Comparison of ENCODE assay signal across 10 cellular contexts in genomic region chr3:20125912-20126311, GRCh38.
A peak's percentile ranks its signal among the peaks of the same experiment; 100 is the strongest.
DNase-seq lines count a peak whose midpoint lies in the region; ATAC-seq and TF ChIP-seq lines count a peak whose summit lies in the region.
"Had no signal": no experiment of that assay in that cellular context is flagged by ENCODE, and none has a peak within 500 bp of the region (broad histone marks: within the 10 kb centered on the region; RNA-seq: fewer than 3 reads in every experiment).

No MANE protein-coding gene starts in this region.

- no peaks in the 10 kb centered on the region for H3K27me3 Mint-ChIP-seq in activated CD4-positive, alpha-beta T cell treated with anti-CD3 and anti-CD28 coated beads, Interleukin-2, amount 10 ng/mL, durations not matched to agents 7 days and 5 days
- H3K27me3 Mint-ChIP-seq in activated CD4-positive, alpha-beta T cell treated with anti-CD3 and anti-CD28 coated beads for 36 hours, result no peaks in the 10 kb centered on the region

- H3K4me3 Mint-ChIP-seq in activated CD4-positive, alpha-beta T cell treated with anti-CD3 and anti-CD28 coated beads, Interleukin-2, amount 10 ng/mL, durations not matched to agents 7 days and 5 days, result no peak overlapping the region
- no peak overlapping the region for H3K4me3 Mint-ChIP-seq in activated CD4-positive, alpha-beta T cell treated with anti-CD3 and anti-CD28 coated beads for 36 hours

- DNase-seq in activated CD4-positive, alpha-beta T cell treated with anti-CD3 and anti-CD28 coated beads, Interleukin-2, amount 10 ng/mL, durations not matched to agents 7 days and 5 days, result no peak
- DNase-seq in activated CD4-positive, alpha-beta T cell treated with anti-CD3 and anti-CD28 coated beads for 36 hours, result no peak
- DNase-seq in SIG-M5 (lab: John Stamatoyannopoulos, UW) (peak; percentile 85), tibial artery (peak; percentile 22 to 65), dermis blood vessel endothelial cell (no peak), ascending aorta (ENCODE audit: low spot score in 2 of 2) (no peak)
- no peak for DNase-seq in activated naive CD4-positive, alpha-beta T cell treated with anti-CD3 and anti-CD28 coated beads, Interleukin-2, amount 50 U/mL, for 16 hours
- DNase-seq: right lobe of liver had no signal

- no peaks in the 10 kb centered on the region for H3K9me3 ChIP-seq in tibial artery
- H3K9me3 ChIP-seq in ascending aorta, result no peaks in the 10 kb centered on the region
- H3K9me3 ChIP-seq: A549, right lobe of liver had no signal

- H3K36me3 ChIP-seq in tibial artery, result peaks cover 40 to 60% (median 48%) of the 10 kb centered on the region in 3 donors
- peaks cover 14 to 53% of the 10 kb centered on the region in 2 donors for H3K36me3 ChIP-seq in ascending aorta

- no peak for ATAC-seq in activated CD4-positive, alpha-beta T cell treated with anti-CD3 and anti-CD28 coated beads for 36 hours
- peak; percentile 100 for ATAC-seq in HG03039 (IDR thresholded peaks at IDR 0.05; ENCODE audit: unreplicated experiment)
- ATAC-seq: A549 had no signal

- H3K27me3 ChIP-seq in tibial artery (no peaks in the 10 kb centered on the region), ascending aorta (no peaks in the 10 kb centered on the region)
- H3K27me3 ChIP-seq: right lobe of liver had no signal

- no peak overlapping the region for H3K27ac ChIP-seq in tibial artery
- no peak overlapping the region for H3K27ac ChIP-seq in ascending aorta
- H3K27ac ChIP-seq: A549, right lobe of liver had no signal

- TF ChIP-seq CTCF in tibial artery (IDR thresholded peaks at IDR 0.05) (no peak), ascending aorta (IDR thresholded peaks at IDR 0.05) (no peak)

- peaks cover 2% of the 10 kb centered on the region for H3K9me3 Mint-ChIP-seq in activated CD4-positive, alpha-beta T cell treated with anti-CD3 and anti-CD28 coated beads, Interleukin-2, amount 10 ng/mL, durations not matched to agents 7 days and 5 days
- H3K9me3 Mint-ChIP-seq in activated CD4-positive, alpha-beta T cell treated with anti-CD3 and anti-CD28 coated beads for 36 hours (ENCODE audit: low read depth), result no peaks in the 10 kb centered on the region

- peaks cover 12% of the 10 kb centered on the region for H3K4me1 Mint-ChIP-seq in activated CD4-positive, alpha-beta T cell treated with anti-CD3 and anti-CD28 coated beads, Interleukin-2, amount 10 ng/mL, durations not matched to agents 7 days and 5 days
- H3K4me1 Mint-ChIP-seq in activated CD4-positive, alpha-beta T cell treated with anti-CD3 and anti-CD28 coated beads for 36 hours, result no peaks in the 10 kb centered on the region

- H3K4me3 ChIP-seq in tibial artery (no peak overlapping the region), ascending aorta (no peak overlapping the region)
- H3K4me3 ChIP-seq: A549, right lobe of liver had no signal

- POLR2A ChIA-PET in activated CD4-positive, alpha-beta T cell treated with anti-CD3 and anti-CD28 coated beads, Interleukin-2, amount 10 ng/mL, durations not matched to agents 7 days and 5 days (lab: Charles Lee), result no interaction called here
- POLR2A ChIA-PET in activated CD4-positive, alpha-beta T cell treated with anti-CD3 and anti-CD28 coated beads for 36 hours (lab: Charles Lee), result no interaction called here

- CTCF ChIA-PET in activated CD4-positive, alpha-beta T cell treated with anti-CD3 and anti-CD28 coated beads, Interleukin-2, amount 10 ng/mL, durations not matched to agents 7 days and 5 days (lab: Charles Lee), result interaction anchor here (1.0 to 1.7 kb wide), 2 partner anchors 10 to 72 kb away, joined by 3 read pairs; no protein-coding TSS in a partner anchor
- CTCF ChIA-PET in activated CD4-positive, alpha-beta T cell treated with anti-CD3 and anti-CD28 coated beads for 36 hours (lab: Charles Lee), result interaction anchor here (0.7 kb wide), 1 partner anchor 33 kb away, joined by 3 read pairs; no protein-coding TSS in a partner anchor

- H3K4me1 ChIP-seq in tibial artery, result no peaks in the 10 kb centered on the region
- no peaks in the 10 kb centered on the region for H3K4me1 ChIP-seq in ascending aorta
- H3K4me1 ChIP-seq: A549 had no signal

- peak overlapping the region; percentile 26 for H3K27ac Mint-ChIP-seq in activated CD4-positive, alpha-beta T cell treated with anti-CD3 and anti-CD28 coated beads, Interleukin-2, amount 10 ng/mL, durations not matched to agents 7 days and 5 days
- H3K27ac Mint-ChIP-seq in activated CD4-positive, alpha-beta T cell treated with anti-CD3 and anti-CD28 coated beads for 36 hours, result no peak overlapping the region

- peaks cover 74% of the 10 kb centered on the region for H3K36me3 Mint-ChIP-seq in activated CD4-positive, alpha-beta T cell treated with anti-CD3 and anti-CD28 coated beads, Interleukin-2, amount 10 ng/mL, durations not matched to agents 7 days and 5 days (ENCODE audit: low read depth)
- H3K36me3 Mint-ChIP-seq in activated CD4-positive, alpha-beta T cell treated with anti-CD3 and anti-CD28 coated beads for 36 hours (ENCODE audit: low read depth), result peaks cover 46% of the 10 kb centered on the region

- intact Hi-C loops in activated CD4-positive, alpha-beta T cell treated with anti-CD3 and anti-CD28 coated beads for 36 hours (cut with DNase I, micrococcal nuclease), result loop anchor here in 1 of 2 experiments (10.0 kb wide), 1 partner anchor 241 kb away; no protein-coding TSS in a partner anchor
- intact Hi-C loops in tibial artery (cut with DNase I; ENCODE audit: low total_unique reads), result no loop called here
- intact Hi-C loops in ascending aorta (cut with DNase I), result no loop called here

Comparison
In these comparisons a context has a peak if more than half of its experiments do, and no peak if none do; other contexts are left out.
1. DNase-seq: peak in SIG-M5 (single experiment) and tibial artery (2 of 2); none in activated CD4-positive, alpha-beta T cell treated with anti-CD3 and anti-CD28 coated beads, Interleukin-2, amount 10 ng/mL, durations not matched to agents 7 days and 5 days (single experiment), activated CD4-positive, alpha-beta T cell treated with anti-CD3 and anti-CD28 coated beads for 36 hours (single experiment), dermis blood vessel endothelial cell (single experiment), ascending aorta (0 of 2) and activated naive CD4-positive, alpha-beta T cell treated with anti-CD3 and anti-CD28 coated beads, Interleukin-2, amount 50 U/mL, for 16 hours (single experiment).